Comparison of ENCODE assay signal across 8 cellular contexts in the genomic region with DNA sequence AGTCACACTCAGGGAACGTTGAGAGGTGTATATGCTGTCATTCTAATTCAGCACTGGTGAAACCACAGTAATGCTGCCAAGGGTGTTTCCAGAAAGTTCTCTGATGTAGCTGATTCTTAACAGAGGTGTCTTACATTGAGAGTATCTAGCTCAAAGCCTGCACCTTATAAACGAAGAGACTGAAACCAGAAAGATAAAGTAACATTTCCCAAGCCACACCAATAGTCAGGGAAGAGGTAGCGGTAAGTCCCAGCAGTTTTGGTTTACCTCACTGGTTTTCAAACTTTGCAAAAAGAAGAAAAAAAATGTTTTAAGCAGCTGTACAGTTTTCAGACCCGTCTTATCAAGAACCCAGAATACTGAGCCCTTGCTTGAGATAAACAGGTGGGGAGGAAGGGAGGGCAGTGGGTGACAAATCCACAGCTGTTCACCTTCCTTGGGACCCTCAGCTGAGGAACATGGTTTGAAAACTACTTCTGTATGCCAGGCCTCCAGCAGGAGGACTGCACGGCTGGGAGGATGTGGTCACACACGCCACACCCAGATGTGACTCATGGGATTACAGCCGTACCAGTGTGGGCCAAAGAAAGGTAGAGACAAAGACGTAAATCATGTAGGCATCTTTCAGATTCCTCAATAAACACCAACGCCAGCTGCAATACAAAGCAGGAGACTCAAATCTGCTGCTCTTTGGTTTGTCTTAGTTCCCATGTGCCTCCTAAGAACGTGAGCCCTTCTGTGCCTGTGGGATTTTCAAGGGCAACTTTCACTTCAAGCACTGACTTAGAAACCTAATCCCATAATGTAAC.
A peak's percentile ranks its signal among the peaks of the same experiment; 100 is the strongest.
DNase-seq lines count a peak whose midpoint lies in the region; ATAC-seq and TF ChIP-seq lines count a peak whose summit lies in the region.

No MANE protein-coding gene starts in this region.

- intact Hi-C loops in ascending aorta (cut with DNase I): loop anchor here (5.0 kb wide), 1 partner anchor 161 kb away; a partner anchor contains a TSS

- no peaks in the 10 kb centered on the region for H3K27me3 Mint-ChIP-seq in T-helper 2 cell treated with Interferon-gamma antibody and Interleukin-4, amounts not matched to agents 5 μg/mL and 100 μg/mL, for 36 hours (ENCODE audit: low read depth)

- TF ChIP-seq CTCF in ascending aorta (IDR thresholded peaks at IDR 0.05): peak in 1 of 3 experiments; percentile 13

- ATAC-seq in GM21381 (IDR thresholded peaks at IDR 0.05; ENCODE audit: unreplicated experiment): peak; percentile 79

- H3K9me3 Mint-ChIP-seq in T-helper 2 cell treated with Interferon-gamma antibody and Interleukin-4, amounts not matched to agents 5 μg/mL and 100 μg/mL, for 36 hours: no peaks in the 10 kb centered on the region

- H3K4me1 Mint-ChIP-seq in T-helper 2 cell treated with Interferon-gamma antibody and Interleukin-4, amounts not matched to agents 5 μg/mL and 100 μg/mL, for 36 hours (ENCODE audit: low read depth): peaks cover 50% of the 10 kb centered on the region

- H3K27me3 ChIP-seq in ascending aorta: no peaks in the 10 kb centered on the region

- no peaks in the 10 kb centered on the region for H3K4me1 ChIP-seq in ascending aorta

- peak overlapping the region; percentile 64 for H3K4me3 Mint-ChIP-seq in T-helper 2 cell treated with Interferon-gamma antibody and Interleukin-4, amounts not matched to agents 5 μg/mL and 100 μg/mL, for 36 hours

- H3K36me3 ChIP-seq in ascending aorta: no peaks in the 10 kb centered on the region

- no peaks in the 10 kb centered on the region for H3K9me3 ChIP-seq in ascending aorta

- DNase-seq in DMS53 (lab: John Stamatoyannopoulos, UW) (peak; percentile 89), HS-5 (ENCODE audit: low read depth) (peak; percentile 95), ascending aorta (ENCODE audit: low spot score in 2 of 2) (peak; percentile 49 to 75), kidney tubule cell (ENCODE audit: low spot score) (peak; percentile 96), putamen (ENCODE audit: low spot score) (no peak)
- DNase-seq in T-helper 2 cell treated with Interferon-gamma antibody and Interleukin-4, amounts not matched to agents 5 μg/mL and 100 μg/mL, for 36 hours (ENCODE audit: low spot score): peak; percentile 87
- DNase-seq in stimulated activated CD8-positive, alpha-beta memory T cell treated with anti-CD3 and anti-CD28 coated beads, Interleukin-15, amount 100 ng/mL, for 4 hours (ENCODE audit: low read depth in 2 of 2): peak; percentile 57 to 75

- no peak overlapping the region for H3K4me3 ChIP-seq in ascending aorta

- H3K27ac Mint-ChIP-seq in T-helper 2 cell treated with Interferon-gamma antibody and Interleukin-4, amounts not matched to agents 5 μg/mL and 100 μg/mL, for 36 hours: peak overlapping the region; percentile 98

- H3K36me3 Mint-ChIP-seq in T-helper 2 cell treated with Interferon-gamma antibody and Interleukin-4, amounts not matched to agents 5 μg/mL and 100 μg/mL, for 36 hours (ENCODE audit: low read depth): peaks cover 63% of the 10 kb centered on the region

- no peak overlapping the region for H3K27ac ChIP-seq in ascending aorta
